ENCODE assay signal across 1 cellular context in the genomic region with DNA sequence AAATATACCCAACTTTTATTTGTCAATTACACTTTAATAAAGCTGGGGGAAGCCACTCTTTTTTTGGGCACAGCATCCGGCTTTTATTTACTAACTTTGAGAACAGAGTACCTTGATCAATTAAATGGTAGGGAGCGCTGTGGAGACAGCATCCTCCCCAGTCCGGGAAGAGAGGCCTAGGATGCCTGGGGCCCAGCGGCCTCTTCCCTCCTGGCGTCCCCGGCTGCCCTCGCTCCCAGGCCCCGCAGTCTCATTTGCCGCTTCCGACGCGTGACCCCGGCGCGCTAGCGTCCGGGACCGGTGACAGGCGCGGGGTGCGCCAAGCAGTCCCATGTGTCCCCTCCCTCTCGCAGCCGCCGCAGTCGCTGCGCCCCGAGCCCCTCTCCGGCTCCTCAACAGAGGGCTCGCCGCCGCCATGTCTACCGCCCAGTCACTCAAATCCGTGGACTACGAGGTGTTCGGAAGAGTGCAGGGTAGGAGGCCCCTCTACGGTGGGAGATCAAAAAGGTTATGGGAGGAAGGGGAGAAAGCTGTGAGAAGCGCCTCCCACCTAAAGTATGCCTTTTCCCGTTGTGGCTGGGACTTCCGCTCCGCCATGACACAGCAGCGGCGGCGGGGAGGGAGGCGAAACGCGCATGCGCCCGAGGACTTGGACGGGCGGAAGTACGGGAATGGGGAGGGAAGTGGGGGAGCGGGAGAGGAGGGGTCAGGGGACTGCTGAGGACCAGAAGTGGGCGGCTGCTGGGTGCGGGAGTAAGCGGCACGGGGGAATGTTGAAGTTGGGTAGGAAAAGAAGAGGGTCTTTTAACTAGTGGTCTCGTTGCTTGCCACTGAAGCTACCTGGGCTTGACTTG.
A peak's percentile ranks its signal among the peaks of the same experiment; 100 is the strongest.
TF ChIP-seq lines count a peak whose summit lies in the region.

A gene (plus strand): TSS at position 332 of the 854 bp plus-strand sequence.

TF ChIP-seq in HepG2, 621 proteins besides CTCF, POLR2A, EP300 and RAD21 (continued from another document and continues in another):
- TF ChIP-seq ZNF331 (CRISPR knock-in tag; IDR thresholded peaks at IDR 0.05), result peak; percentile 66; the same call in 1 of the 2 replicates
- no peak for TF ChIP-seq KLF12 (CRISPR knock-in tag; IDR thresholded peaks at IDR 0.05; ENCODE audit: borderline replicate concordance)
- peak; percentile 91 for TF ChIP-seq ZNF616 (CRISPR knock-in tag; IDR thresholded peaks at IDR 0.05; ENCODE audit: low read depth)
- TF ChIP-seq, protein P1, sequence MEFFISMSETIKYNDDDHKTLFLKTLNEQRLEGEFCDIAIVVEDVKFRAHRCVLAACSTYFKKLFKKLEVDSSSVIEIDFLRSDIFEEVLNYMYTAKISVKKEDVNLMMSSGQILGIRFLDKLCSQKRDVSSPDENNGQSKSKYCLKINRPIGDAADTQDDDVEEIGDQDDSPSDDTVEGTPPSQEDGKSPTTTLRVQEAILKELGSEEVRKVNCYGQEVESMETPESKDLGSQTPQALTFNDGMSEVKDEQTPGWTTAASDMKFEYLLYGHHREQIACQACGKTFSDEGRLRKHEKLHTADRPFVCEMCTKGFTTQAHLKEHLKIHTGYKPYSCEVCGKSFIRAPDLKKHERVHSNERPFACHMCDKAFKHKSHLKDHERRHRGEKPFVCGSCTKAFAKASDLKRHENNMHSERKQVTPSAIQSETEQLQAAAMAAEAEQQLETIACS (CRISPR knock-in tag; IDR thresholded peaks at IDR 0.05), result peak; percentile 65
- no peak for TF ChIP-seq RFX5 (IDR thresholded peaks at IDR 0.05; ENCODE audit: low read depth, low read length)
- no peak for TF ChIP-seq CHCHD3 (CRISPR knock-in tag; IDR thresholded peaks at IDR 0.05)
- TF ChIP-seq ATM (IDR thresholded peaks at IDR 0.05; ENCODE audit: borderline replicate concordance), result no peak
- TF ChIP-seq NONO (IDR thresholded peaks at IDR 0.05), result no peak
- TF ChIP-seq NONO (CRISPR knock-in tag; conservative IDR thresholded peaks at IDR 0.05), result peak; percentile 98
- peak; percentile 90; the same call in 1 of the 2 replicates for TF ChIP-seq TEAD2 (CRISPR knock-in tag; IDR thresholded peaks at IDR 0.05)
- TF ChIP-seq, protein P2, sequence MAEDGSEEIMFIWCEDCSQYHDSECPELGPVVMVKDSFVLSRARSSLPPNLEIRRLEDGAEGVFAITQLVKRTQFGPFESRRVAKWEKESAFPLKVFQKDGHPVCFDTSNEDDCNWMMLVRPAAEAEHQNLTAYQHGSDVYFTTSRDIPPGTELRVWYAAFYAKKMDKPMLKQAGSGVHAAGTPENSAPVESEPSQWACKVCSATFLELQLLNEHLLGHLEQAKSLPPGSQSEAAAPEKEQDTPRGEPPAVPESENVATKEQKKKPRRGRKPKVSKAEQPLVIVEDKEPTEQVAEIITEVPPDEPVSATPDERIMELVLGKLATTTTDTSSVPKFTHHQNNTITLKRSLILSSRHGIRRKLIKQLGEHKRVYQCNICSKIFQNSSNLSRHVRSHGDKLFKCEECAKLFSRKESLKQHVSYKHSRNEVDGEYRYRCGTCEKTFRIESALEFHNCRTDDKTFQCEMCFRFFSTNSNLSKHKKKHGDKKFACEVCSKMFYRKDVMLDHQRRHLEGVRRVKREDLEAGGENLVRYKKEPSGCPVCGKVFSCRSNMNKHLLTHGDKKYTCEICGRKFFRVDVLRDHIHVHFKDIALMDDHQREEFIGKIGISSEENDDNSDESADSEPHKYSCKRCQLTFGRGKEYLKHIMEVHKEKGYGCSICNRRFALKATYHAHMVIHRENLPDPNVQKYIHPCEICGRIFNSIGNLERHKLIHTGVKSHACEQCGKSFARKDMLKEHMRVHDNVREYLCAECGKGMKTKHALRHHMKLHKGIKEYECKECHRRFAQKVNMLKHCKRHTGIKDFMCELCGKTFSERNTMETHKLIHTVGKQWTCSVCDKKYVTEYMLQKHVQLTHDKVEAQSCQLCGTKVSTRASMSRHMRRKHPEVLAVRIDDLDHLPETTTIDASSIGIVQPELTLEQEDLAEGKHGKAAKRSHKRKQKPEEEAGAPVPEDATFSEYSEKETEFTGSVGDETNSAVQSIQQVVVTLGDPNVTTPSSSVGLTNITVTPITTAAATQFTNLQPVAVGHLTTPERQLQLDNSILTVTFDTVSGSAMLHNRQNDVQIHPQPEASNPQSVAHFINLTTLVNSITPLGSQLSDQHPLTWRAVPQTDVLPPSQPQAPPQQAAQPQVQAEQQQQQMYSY (CRISPR knock-in tag; IDR thresholded peaks at IDR 0.05), result peak; percentile 32; the same call in 1 of the 2 replicates
- TF ChIP-seq ZNF841 (CRISPR knock-in tag; IDR thresholded peaks at IDR 0.05; ENCODE audit: borderline replicate concordance), result no peak; the same call in 1 of the 2 replicates
- no peak for TF ChIP-seq CCAR2 (optimal IDR thresholded peaks at IDR 0.05; ENCODE audit: low read depth, low read length)
- 0 out of 2 replicates have a peak, but pooled peaks have one; percentile 87 for TF ChIP-seq ZNF367 (CRISPR knock-in tag; IDR thresholded peaks at IDR 0.05; ENCODE audit: borderline replicate concordance)
- peak; percentile 97 for TF ChIP-seq ZNF883 (CRISPR knock-in tag; IDR thresholded peaks at IDR 0.05; ENCODE audit: not compliant biosample characterization)
- TF ChIP-seq ZBTB20 (CRISPR knock-in tag; IDR thresholded peaks at IDR 0.05; ENCODE audit: borderline replicate concordance, low read depth), result peak; percentile 89
- TF ChIP-seq KDM5A (IDR thresholded peaks at IDR 0.05; ENCODE audit: borderline replicate concordance, low read length), result peak; percentile 86
- TF ChIP-seq ZNF501 (CRISPR knock-in tag; IDR thresholded peaks at IDR 0.05), result peak; percentile 100
- TF ChIP-seq MXD4 (CRISPR knock-in tag; IDR thresholded peaks at IDR 0.05), result peak; percentile 83
- peak; percentile 75 for TF ChIP-seq PCBP2 (optimal IDR thresholded peaks at IDR 0.05; ENCODE audit: low read depth, low read length, poor library complexity, severe bottlenecking)
- peak; percentile 97 for TF ChIP-seq TBX2 (CRISPR knock-in tag; IDR thresholded peaks at IDR 0.05; ENCODE audit: borderline replicate concordance)
- TF ChIP-seq, protein P3, sequence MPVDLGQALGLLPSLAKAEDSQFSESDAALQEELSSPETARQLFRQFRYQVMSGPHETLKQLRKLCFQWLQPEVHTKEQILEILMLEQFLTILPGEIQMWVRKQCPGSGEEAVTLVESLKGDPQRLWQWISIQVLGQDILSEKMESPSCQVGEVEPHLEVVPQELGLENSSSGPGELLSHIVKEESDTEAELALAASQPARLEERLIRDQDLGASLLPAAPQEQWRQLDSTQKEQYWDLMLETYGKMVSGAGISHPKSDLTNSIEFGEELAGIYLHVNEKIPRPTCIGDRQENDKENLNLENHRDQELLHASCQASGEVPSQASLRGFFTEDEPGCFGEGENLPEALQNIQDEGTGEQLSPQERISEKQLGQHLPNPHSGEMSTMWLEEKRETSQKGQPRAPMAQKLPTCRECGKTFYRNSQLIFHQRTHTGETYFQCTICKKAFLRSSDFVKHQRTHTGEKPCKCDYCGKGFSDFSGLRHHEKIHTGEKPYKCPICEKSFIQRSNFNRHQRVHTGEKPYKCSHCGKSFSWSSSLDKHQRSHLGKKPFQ (CRISPR knock-in tag; IDR thresholded peaks at IDR 0.05; ENCODE audit: insufficient replicate concordance), result peak; percentile 35
- TF ChIP-seq CEBPB (IDR thresholded peaks at IDR 0.05; ENCODE audit: borderline replicate concordance, low read depth, low read length), result no peak
- TF ChIP-seq, protein P4, sequence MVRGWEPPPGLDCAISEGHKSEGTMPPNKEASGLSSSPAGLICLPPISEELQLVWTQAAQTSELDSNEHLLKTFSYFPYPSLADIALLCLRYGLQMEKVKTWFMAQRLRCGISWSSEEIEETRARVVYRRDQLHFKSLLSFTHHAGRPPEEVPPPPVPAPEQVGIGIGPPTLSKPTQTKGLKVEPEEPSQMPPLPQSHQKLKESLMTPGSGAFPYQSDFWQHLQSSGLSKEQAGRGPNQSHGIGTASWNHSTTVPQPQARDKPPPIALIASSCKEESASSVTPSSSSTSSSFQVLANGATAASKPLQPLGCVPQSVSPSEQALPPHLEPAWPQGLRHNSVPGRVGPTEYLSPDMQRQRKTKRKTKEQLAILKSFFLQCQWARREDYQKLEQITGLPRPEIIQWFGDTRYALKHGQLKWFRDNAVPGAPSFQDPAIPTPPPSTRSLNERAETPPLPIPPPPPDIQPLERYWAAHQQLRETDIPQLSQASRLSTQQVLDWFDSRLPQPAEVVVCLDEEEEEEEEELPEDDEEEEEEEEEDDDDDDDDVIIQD (CRISPR knock-in tag; IDR thresholded peaks at IDR 0.05; ENCODE audit: low read depth), result peak; percentile 16; the same call in 1 of the 2 replicates
- TF ChIP-seq ZMYM2 (CRISPR knock-in tag; IDR thresholded peaks at IDR 0.05), result no peak; the same call in 1 of the 2 replicates
- TF ChIP-seq SYNCRIP (IDR thresholded peaks at IDR 0.05; ENCODE audit: insufficient read depth, low read depth, low read length), result no peak
- peak; percentile 97 for TF ChIP-seq ZNF44 (CRISPR knock-in tag; IDR thresholded peaks at IDR 0.05)
- TF ChIP-seq ELF1 (CRISPR knock-in tag; IDR thresholded peaks at IDR 0.05), result peak; percentile 97
- peak; percentile 71; the same call in 1 of the 2 replicates for TF ChIP-seq NFIC (IDR thresholded peaks at IDR 0.05; ENCODE audit: low read length)
- peak; percentile 43; the same call in 1 of the 2 replicates for TF ChIP-seq ZKSCAN8 (CRISPR knock-in tag; IDR thresholded peaks at IDR 0.05; ENCODE audit: borderline replicate concordance)
- TF ChIP-seq, protein P5, sequence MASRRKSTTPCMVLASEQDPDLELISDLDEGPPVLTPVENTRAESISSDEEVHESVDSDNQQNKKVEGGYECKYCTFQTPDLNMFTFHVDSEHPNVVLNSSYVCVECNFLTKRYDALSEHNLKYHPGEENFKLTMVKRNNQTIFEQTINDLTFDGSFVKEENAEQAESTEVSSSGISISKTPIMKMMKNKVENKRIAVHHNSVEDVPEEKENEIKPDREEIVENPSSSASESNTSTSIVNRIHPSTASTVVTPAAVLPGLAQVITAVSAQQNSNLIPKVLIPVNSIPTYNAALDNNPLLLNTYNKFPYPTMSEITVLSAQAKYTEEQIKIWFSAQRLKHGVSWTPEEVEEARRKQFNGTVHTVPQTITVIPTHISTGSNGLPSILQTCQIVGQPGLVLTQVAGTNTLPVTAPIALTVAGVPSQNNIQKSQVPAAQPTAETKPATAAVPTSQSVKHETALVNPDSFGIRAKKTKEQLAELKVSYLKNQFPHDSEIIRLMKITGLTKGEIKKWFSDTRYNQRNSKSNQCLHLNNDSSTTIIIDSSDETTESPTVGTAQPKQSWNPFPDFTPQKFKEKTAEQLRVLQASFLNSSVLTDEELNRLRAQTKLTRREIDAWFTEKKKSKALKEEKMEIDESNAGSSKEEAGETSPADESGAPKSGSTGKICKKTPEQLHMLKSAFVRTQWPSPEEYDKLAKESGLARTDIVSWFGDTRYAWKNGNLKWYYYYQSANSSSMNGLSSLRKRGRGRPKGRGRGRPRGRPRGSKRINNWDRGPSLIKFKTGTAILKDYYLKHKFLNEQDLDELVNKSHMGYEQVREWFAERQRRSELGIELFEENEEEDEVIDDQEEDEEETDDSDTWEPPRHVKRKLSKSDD (CRISPR knock-in tag; IDR thresholded peaks at IDR 0.05; ENCODE audit: low read depth), result peak; percentile 92
- TF ChIP-seq, protein P6, sequence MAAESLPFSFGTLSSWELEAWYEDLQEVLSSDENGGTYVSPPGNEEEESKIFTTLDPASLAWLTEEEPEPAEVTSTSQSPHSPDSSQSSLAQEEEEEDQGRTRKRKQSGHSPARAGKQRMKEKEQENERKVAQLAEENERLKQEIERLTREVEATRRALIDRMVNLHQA (CRISPR knock-in tag; IDR thresholded peaks at IDR 0.05), result no peak
- peak; percentile 99 for TF ChIP-seq ZNF747 (CRISPR knock-in tag; IDR thresholded peaks at IDR 0.05; ENCODE audit: borderline replicate concordance)
- TF ChIP-seq, protein P7, sequence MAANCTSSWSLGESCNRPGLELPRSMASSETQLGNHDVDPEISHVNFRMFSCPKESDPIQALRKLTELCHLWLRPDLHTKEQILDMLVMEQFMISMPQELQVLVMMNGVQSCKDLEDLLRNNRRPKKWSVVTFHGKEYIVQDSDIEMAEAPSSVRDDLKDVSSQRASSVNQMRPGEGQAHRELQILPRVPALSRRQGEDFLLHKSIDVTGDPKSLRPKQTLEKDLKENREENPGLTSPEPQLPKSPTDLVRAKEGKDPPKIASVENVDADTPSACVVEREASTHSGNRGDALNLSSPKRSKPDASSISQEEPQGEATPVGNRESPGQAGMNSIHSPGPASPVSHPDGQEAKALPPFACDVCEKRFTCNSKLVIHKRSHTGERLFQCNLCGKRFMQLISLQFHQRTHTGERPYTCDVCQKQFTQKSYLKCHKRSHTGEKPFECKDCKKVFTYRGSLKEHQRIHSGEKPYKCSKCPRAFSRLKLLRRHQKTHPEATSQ (CRISPR knock-in tag; IDR thresholded peaks at IDR 0.05; ENCODE audit: borderline replicate concordance), result peak; percentile 78; the same call in 1 of the 2 replicates
- TF ChIP-seq ZNF101 (CRISPR knock-in tag; IDR thresholded peaks at IDR 0.05; ENCODE audit: borderline replicate concordance, low read depth), result 0 out of 2 replicates have a peak, but pooled peaks have one; percentile 53
- peak; percentile 89 for TF ChIP-seq IKZF4 (CRISPR knock-in tag; IDR thresholded peaks at IDR 0.05; ENCODE audit: borderline replicate concordance, low read depth, not compliant biosample characterization)
- peak; percentile 92; the same call in 1 of the 2 replicates for TF ChIP-seq ZSCAN21 (CRISPR knock-in tag; IDR thresholded peaks at IDR 0.05; ENCODE audit: borderline replicate concordance)
- TF ChIP-seq, protein P8, sequence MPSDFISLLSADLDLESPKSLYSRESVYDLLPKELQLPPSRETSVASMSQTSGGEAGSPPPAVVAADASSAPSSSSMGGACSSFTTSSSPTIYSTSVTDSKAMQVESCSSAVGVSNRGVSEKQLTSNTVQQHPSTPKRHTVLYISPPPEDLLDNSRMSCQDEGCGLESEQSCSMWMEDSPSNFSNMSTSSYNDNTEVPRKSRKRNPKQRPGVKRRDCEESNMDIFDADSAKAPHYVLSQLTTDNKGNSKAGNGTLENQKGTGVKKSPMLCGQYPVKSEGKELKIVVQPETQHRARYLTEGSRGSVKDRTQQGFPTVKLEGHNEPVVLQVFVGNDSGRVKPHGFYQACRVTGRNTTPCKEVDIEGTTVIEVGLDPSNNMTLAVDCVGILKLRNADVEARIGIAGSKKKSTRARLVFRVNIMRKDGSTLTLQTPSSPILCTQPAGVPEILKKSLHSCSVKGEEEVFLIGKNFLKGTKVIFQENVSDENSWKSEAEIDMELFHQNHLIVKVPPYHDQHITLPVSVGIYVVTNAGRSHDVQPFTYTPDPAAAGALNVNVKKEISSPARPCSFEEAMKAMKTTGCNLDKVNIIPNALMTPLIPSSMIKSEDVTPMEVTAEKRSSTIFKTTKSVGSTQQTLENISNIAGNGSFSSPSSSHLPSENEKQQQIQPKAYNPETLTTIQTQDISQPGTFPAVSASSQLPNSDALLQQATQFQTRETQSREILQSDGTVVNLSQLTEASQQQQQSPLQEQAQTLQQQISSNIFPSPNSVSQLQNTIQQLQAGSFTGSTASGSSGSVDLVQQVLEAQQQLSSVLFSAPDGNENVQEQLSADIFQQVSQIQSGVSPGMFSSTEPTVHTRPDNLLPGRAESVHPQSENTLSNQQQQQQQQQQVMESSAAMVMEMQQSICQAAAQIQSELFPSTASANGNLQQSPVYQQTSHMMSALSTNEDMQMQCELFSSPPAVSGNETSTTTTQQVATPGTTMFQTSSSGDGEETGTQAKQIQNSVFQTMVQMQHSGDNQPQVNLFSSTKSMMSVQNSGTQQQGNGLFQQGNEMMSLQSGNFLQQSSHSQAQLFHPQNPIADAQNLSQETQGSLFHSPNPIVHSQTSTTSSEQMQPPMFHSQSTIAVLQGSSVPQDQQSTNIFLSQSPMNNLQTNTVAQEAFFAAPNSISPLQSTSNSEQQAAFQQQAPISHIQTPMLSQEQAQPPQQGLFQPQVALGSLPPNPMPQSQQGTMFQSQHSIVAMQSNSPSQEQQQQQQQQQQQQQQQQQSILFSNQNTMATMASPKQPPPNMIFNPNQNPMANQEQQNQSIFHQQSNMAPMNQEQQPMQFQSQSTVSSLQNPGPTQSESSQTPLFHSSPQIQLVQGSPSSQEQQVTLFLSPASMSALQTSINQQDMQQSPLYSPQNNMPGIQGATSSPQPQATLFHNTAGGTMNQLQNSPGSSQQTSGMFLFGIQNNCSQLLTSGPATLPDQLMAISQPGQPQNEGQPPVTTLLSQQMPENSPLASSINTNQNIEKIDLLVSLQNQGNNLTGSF (CRISPR knock-in tag; IDR thresholded peaks at IDR 0.05), result peak; percentile 87; the same call in 1 of the 2 replicates
